Comparison of ENCODE assay signal across 21 cellular contexts in the genomic region with DNA sequence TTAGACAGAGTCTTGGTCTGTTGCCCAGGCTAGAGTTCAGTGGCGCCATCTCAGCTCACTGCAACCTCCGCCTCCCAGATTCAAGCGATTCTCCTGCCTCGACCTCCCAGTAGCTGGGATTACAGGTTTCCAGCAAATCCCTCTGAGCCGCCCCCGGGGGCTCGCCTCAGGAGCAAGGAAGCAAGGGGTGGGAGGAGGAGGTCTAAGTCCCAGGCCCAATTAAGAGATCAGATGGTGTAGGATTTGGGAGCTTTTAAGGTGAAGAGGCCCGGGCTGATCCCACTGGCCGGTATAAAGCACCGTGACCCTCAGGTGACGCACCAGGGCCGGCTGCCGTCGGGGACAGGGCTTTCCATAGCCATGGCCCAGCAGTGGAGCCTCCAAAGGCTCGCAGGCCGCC. TPM values are rescaled to one million over a fixed set of nuclear protein-coding genes. Genes with fewer than 3 reads are reported as not detected.
"Had no signal": no experiment of that assay in that cellular context is flagged by ENCODE, and none has a peak within 500 bp of the region (broad histone marks: within the 10 kb centered on the region; RNA-seq: fewer than 3 reads in every experiment).

A gene (plus strand): TSS at position 301 of the 400 bp plus-strand sequence. CDS start 60 bp downstream, at position 361.

RNA-seq across cellular contexts. Expression of the gene that starts here (rescaled TPM):
- total RNA-seq: activated naive CD4-positive, alpha-beta T cell treated with anti-CD3 and anti-CD28 coated beads for 36 hours; activated naive CD4-positive, alpha-beta T cell treated with anti-CD3 and anti-CD28 coated beads, Interleukin-2, amount 50 U/mL, for 72 hours; activated naive CD8-positive, alpha-beta T cell treated with anti-CD3 and anti-CD28 coated beads for 36 hours; activated naive CD8-positive, alpha-beta T cell treated with anti-CD3 and anti-CD28 coated beads, Interleukin-2, amount 10 ng/mL, durations not matched to agents 7 days and 5 days; activated T-cell treated with anti-CD3 and anti-CD28 coated beads, Interleukin-2, amount 50 U/mL, for 4 hours; activated T-cell treated with anti-CD3 and anti-CD28 coated beads, Interleukin-2, amount 50 U/mL, for 72 hours; activated T-helper 1 cell treated with anti-CD3 and anti-CD28 coated beads, Interleukin-12 subunit alpha, Interleukin-12 subunit beta, Interleukin-2, Interleukin-4 antibody, amounts not matched to agents 30 ng/mL and 10 ng/mL and 1 ng/mL, durations not matched to agents 14 hours and 24 hours and 36 hours; activated T-helper 17 cell treated with anti-CD3 and anti-CD28 coated beads, Interleukin-2, amount 50 U/mL, for 72 hours; activated T-helper 2 cell treated with anti-CD3 and anti-CD28 coated beads, Interferon-gamma antibody, Interleukin-2, Interleukin-4, amounts not matched to agents 10 μg/mL and 5 μg/mL and 100 μg/mL, durations not matched to agents 14 hours and 24 hours and 36 hours; adrenal gland; aorta; ascending aorta; astrocyte; body of pancreas; breast epithelium; bronchial epithelial cell; cardiac muscle cell; cardiac septum; cerebellum; chondrocyte had no signal
- polyA plus RNA-seq: adipose tissue, adrenal gland, aorta, cardiac muscle cell had no signal
